ENCODE assay signal across 1 cellular context in the genomic region with DNA sequence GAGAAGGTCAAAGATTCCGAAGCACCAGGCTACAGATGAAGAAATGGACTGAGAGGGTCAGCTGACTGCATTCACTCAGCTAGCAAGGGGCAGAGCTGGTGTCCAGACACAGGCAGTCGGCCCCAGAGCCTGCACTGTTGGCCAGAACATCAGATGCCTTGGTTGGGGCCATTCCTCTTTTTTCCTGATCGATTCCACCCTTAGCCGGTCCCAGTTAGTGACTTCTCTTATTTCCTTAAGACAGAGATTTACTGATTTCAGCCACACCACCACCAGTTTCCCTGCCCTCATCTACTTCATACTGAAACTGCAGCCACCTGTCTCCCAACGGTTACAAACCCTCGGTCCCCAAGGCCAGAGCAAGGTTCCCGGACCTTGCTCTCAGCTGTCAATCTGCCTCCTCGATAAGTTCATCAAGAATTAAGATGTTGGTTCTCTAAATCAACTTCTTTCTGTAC.
TF ChIP-seq lines count a peak whose summit lies in the region.

No MANE protein-coding gene starts in this region.

TF ChIP-seq in GM12878, 131 proteins besides CTCF, POLR2A, EP300 and RAD21 (continued from another document):
- TF ChIP-seq, protein P1, sequence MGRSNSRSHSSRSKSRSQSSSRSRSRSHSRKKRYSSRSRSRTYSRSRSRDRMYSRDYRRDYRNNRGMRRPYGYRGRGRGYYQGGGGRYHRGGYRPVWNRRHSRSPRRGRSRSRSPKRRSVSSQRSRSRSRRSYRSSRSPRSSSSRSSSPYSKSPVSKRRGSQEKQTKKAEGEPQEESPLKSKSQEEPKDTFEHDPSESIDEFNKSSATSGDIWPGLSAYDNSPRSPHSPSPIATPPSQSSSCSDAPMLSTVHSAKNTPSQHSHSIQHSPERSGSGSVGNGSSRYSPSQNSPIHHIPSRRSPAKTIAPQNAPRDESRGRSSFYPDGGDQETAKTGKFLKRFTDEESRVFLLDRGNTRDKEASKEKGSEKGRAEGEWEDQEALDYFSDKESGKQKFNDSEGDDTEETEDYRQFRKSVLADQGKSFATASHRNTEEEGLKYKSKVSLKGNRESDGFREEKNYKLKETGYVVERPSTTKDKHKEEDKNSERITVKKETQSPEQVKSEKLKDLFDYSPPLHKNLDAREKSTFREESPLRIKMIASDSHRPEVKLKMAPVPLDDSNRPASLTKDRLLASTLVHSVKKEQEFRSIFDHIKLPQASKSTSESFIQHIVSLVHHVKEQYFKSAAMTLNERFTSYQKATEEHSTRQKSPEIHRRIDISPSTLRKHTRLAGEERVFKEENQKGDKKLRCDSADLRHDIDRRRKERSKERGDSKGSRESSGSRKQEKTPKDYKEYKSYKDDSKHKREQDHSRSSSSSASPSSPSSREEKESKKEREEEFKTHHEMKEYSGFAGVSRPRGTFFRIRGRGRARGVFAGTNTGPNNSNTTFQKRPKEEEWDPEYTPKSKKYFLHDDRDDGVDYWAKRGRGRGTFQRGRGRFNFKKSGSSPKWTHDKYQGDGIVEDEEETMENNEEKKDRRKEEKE (IDR thresholded peaks at IDR 0.05) = no peak
- TF ChIP-seq, protein P2, sequence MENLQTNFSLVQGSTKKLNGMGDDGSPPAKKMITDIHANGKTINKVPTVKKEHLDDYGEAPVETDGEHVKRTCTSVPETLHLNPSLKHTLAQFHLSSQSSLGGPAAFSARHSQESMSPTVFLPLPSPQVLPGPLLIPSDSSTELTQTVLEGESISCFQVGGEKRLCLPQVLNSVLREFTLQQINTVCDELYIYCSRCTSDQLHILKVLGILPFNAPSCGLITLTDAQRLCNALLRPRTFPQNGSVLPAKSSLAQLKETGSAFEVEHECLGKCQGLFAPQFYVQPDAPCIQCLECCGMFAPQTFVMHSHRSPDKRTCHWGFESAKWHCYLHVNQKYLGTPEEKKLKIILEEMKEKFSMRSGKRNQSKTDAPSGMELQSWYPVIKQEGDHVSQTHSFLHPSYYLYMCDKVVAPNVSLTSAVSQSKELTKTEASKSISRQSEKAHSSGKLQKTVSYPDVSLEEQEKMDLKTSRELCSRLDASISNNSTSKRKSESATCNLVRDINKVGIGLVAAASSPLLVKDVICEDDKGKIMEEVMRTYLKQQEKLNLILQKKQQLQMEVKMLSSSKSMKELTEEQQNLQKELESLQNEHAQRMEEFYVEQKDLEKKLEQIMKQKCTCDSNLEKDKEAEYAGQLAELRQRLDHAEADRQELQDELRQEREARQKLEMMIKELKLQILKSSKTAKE (IDR thresholded peaks at IDR 0.05; ENCODE audit: low read depth, poor library complexity, severe bottlenecking) = no peak
- no peak for TF ChIP-seq LARP7 (IDR thresholded peaks at IDR 0.05)
- TF ChIP-seq NRF1 (conservative IDR thresholded peaks at IDR 0.05; ENCODE audit: low read depth, low read length) = no peak
- TF ChIP-seq, protein P3, sequence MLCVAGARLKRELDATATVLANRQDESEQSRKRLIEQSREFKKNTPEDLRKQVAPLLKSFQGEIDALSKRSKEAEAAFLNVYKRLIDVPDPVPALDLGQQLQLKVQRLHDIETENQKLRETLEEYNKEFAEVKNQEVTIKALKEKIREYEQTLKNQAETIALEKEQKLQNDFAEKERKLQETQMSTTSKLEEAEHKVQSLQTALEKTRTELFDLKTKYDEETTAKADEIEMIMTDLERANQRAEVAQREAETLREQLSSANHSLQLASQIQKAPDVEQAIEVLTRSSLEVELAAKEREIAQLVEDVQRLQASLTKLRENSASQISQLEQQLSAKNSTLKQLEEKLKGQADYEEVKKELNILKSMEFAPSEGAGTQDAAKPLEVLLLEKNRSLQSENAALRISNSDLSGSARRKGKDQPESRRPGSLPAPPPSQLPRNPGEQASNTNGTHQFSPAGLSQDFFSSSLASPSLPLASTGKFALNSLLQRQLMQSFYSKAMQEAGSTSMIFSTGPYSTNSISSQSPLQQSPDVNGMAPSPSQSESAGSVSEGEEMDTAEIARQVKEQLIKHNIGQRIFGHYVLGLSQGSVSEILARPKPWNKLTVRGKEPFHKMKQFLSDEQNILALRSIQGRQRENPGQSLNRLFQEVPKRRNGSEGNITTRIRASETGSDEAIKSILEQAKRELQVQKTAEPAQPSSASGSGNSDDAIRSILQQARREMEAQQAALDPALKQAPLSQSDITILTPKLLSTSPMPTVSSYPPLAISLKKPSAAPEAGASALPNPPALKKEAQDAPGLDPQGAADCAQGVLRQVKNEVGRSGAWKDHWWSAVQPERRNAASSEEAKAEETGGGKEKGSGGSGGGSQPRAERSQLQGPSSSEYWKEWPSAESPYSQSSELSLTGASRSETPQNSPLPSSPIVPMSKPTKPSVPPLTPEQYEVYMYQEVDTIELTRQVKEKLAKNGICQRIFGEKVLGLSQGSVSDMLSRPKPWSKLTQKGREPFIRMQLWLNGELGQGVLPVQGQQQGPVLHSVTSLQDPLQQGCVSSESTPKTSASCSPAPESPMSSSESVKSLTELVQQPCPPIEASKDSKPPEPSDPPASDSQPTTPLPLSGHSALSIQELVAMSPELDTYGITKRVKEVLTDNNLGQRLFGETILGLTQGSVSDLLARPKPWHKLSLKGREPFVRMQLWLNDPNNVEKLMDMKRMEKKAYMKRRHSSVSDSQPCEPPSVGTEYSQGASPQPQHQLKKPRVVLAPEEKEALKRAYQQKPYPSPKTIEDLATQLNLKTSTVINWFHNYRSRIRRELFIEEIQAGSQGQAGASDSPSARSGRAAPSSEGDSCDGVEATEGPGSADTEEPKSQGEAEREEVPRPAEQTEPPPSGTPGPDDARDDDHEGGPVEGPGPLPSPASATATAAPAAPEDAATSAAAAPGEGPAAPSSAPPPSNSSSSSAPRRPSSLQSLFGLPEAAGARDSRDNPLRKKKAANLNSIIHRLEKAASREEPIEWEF (IDR thresholded peaks at IDR 0.05; ENCODE audit: insufficient replicate concordance, low read depth, low read length) = no peak
- no peak for TF ChIP-seq KAT2A (conservative IDR thresholded peaks at IDR 0.05; ENCODE audit: control insufficient read depth, low read depth, low read length)
- TF ChIP-seq, protein P4, sequence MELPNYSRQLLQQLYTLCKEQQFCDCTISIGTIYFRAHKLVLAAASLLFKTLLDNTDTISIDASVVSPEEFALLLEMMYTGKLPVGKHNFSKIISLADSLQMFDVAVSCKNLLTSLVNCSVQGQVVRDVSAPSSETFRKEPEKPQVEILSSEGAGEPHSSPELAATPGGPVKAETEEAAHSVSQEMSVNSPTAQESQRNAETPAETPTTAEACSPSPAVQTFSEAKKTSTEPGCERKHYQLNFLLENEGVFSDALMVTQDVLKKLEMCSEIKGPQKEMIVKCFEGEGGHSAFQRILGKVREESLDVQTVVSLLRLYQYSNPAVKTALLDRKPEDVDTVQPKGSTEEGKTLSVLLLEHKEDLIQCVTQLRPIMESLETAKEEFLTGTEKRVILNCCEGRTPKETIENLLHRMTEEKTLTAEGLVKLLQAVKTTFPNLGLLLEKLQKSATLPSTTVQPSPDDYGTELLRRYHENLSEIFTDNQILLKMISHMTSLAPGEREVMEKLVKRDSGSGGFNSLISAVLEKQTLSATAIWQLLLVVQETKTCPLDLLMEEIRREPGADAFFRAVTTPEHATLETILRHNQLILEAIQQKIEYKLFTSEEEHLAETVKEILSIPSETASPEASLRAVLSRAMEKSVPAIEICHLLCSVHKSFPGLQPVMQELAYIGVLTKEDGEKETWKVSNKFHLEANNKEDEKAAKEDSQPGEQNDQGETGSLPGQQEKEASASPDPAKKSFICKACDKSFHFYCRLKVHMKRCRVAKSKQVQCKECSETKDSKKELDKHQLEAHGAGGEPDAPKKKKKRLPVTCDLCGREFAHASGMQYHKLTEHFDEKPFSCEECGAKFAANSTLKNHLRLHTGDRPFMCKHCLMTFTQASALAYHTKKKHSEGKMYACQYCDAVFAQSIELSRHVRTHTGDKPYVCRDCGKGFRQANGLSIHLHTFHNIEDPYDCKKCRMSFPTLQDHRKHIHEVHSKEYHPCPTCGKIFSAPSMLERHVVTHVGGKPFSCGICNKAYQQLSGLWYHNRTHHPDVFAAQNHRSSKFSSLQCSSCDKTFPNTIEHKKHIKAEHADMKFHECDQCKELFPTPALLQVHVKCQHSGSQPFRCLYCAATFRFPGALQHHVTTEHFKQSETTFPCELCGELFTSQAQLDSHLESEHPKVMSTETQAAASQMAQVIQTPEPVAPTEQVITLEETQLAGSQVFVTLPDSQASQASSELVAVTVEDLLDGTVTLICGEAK (IDR thresholded peaks at IDR 0.05; ENCODE audit: borderline replicate concordance) = no peak
- no peak for TF ChIP-seq SP1 (IDR thresholded peaks at IDR 0.05; ENCODE audit: low read depth, low read length)
- peak in 1 of 2 experiments; percentile 43; a peak in 1 of 4 replicates for TF ChIP-seq BHLHE40 (IDR thresholded peaks at IDR 0.05; ENCODE audit: borderline replicate concordance in 1 of 2, low read depth in 2 of 2, low read length in 1 of 2)
- TF ChIP-seq MTA3 (IDR thresholded peaks at IDR 0.05; ENCODE audit: borderline replicate concordance, low read length) = peak; percentile 77
- no peak for TF ChIP-seq HDAC2 (IDR thresholded peaks at IDR 0.05)
- TF ChIP-seq SUZ12 (IDR thresholded peaks at IDR 0.05; ENCODE audit: unreplicated experiment) = no peak
- peak; percentile 85 for TF ChIP-seq IRF4 (IDR thresholded peaks at IDR 0.05; ENCODE audit: low read depth, low read length)
- peak; percentile 53 for TF ChIP-seq RELA (IDR thresholded peaks at IDR 0.05; ENCODE audit: borderline replicate concordance, partially characterized antibody)
- TF ChIP-seq NR2C1 (IDR thresholded peaks at IDR 0.05) = no peak
- no peak for TF ChIP-seq BRCA1 (IDR thresholded peaks at IDR 0.05; ENCODE audit: low read depth, low read length)
- TF ChIP-seq, protein P5, sequence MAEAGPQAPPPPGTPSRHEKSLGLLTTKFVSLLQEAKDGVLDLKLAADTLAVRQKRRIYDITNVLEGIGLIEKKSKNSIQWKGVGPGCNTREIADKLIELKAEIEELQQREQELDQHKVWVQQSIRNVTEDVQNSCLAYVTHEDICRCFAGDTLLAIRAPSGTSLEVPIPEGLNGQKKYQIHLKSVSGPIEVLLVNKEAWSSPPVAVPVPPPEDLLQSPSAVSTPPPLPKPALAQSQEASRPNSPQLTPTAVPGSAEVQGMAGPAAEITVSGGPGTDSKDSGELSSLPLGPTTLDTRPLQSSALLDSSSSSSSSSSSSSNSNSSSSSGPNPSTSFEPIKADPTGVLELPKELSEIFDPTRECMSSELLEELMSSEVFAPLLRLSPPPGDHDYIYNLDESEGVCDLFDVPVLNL (IDR thresholded peaks at IDR 0.05; ENCODE audit: low read depth, low read length) = no peak
- no peak for TF ChIP-seq NR2C2 (IDR thresholded peaks at IDR 0.05; ENCODE audit: borderline replicate concordance, control insufficient read depth, insufficient read length, low read depth)
- peak; percentile 97 for TF ChIP-seq EED (IDR thresholded peaks at IDR 0.05; ENCODE audit: low read depth)
